1 cellular context compared by ENCODE assay signal in genomic region chr19:14206737-14207725, GRCh38.
TF ChIP-seq lines count a peak whose summit lies in the region.
"Not testable (repeated sequence)": the region's sequence is repeated elsewhere in the genome, so short reads cannot be mapped to it uniquely, and the experiment has no call there.

No MANE protein-coding gene starts in this region.

TF ChIP-seq in K562, 482 proteins besides CTCF, POLR2A, EP300 and RAD21 (continued from another document and continues in another):
- TF ChIP-seq PKNOX1 (IDR thresholded peaks at IDR 0.05) (peak; percentile 38), CHD2 (IDR thresholded peaks at IDR 0.05; ENCODE audit: low read depth, low read length) (peak; percentile 62), CREB3L1 (IDR thresholded peaks at IDR 0.05; ENCODE audit: borderline replicate concordance, low read depth) (peak; percentile 36; the same call in 1 of the 2 replicates), ZNF639 (CRISPR knock-in tag; conservative IDR thresholded peaks at IDR 0.05 in 1 of 2, IDR thresholded peaks at IDR 0.05 in 1 of 2) (peak in 1 of 2 experiments; percentile 55; a peak in 1 of 4 replicates), PHF20 (IDR thresholded peaks at IDR 0.05; ENCODE audit: partially characterized antibody) (peak; percentile 53), BHLHE40 (IDR thresholded peaks at IDR 0.05; ENCODE audit: low read length) (peak; percentile 41; the same call in 1 of the 2 replicates), HDAC3 (IDR thresholded peaks at IDR 0.05; ENCODE audit: borderline replicate concordance, partially characterized antibody) (peak; percentile 89), PHF8 (IDR thresholded peaks at IDR 0.05; ENCODE audit: borderline replicate concordance, low read length) (peak; percentile 35; the same call in 1 of the 2 replicates), DIDO1 (tag; IDR thresholded peaks at IDR 0.05; ENCODE audit: low read depth) (0 out of 2 replicates have a peak, but pooled peaks have one; percentile 27), ATF7 (IDR thresholded peaks at IDR 0.05) (peak; percentile 75), RBM25 (IDR thresholded peaks at IDR 0.05; ENCODE audit: low read depth, low read length, severe bottlenecking) (peak; percentile 54), POLR2G (IDR thresholded peaks at IDR 0.05; ENCODE audit: low read depth, low read length) (peak; percentile 78), GATAD2A (IDR thresholded peaks at IDR 0.05) (0 out of 2 replicates have a peak, but pooled peaks have one; percentile 51), E2F8 (IDR thresholded peaks at IDR 0.05; ENCODE audit: low read depth, partially characterized antibody) (peak; percentile 41), ZFX (CRISPR knock-in tag; IDR thresholded peaks at IDR 0.05) (peak; percentile 71), ZBTB7A (IDR thresholded peaks at IDR 0.05; ENCODE audit: borderline replicate concordance, control insufficient read depth, low read depth, low read length) (peak; percentile 74; the same call in 1 of the 2 replicates), TAL1 (IDR thresholded peaks at IDR 0.05) (0 out of 2 replicates have a peak, but pooled peaks have one; percentile 25), NFRKB (IDR thresholded peaks at IDR 0.05; ENCODE audit: low read depth) (peak; percentile 42; the same call in 1 of the 2 replicates), NRF1 (conservative IDR thresholded peaks at IDR 0.05 in 1 of 2, IDR thresholded peaks at IDR 0.05 in 1 of 2) (peak; percentile 29 to 33; a peak in 2 of 4 replicates), CC2D1A (IDR thresholded peaks at IDR 0.05) (peak; percentile 55; the same call in 1 of the 2 replicates), BCOR (IDR thresholded peaks at IDR 0.05) (peak; percentile 65), SIN3B (IDR thresholded peaks at IDR 0.05; ENCODE audit: low read depth) (0 out of 2 replicates have a peak, but pooled peaks have one; percentile 28), TOE1 (IDR thresholded peaks at IDR 0.05; ENCODE audit: borderline replicate concordance) (peak; percentile 95), PYGO2 (tag; IDR thresholded peaks at IDR 0.05) (peak; percentile 7; the same call in 1 of the 2 replicates), HDAC2 (IDR thresholded peaks at IDR 0.05) (peak; percentile 84; the same call in 1 of the 2 replicates), ATF1 (CRISPR knock-in tag; IDR thresholded peaks at IDR 0.05) (0 out of 2 replicates have a peak, but pooled peaks have one; percentile 0), ATF1 (tag; IDR thresholded peaks at IDR 0.05) (peak; percentile 93), ZNF24 (IDR thresholded peaks at IDR 0.05) (0 out of 2 replicates have a peak, but pooled peaks have one; percentile 11), EGR1 (conservative IDR thresholded peaks at IDR 0.05) (peak; percentile 41; the same call in 1 of the 2 replicates), XRCC5 (IDR thresholded peaks at IDR 0.05; ENCODE audit: low read depth, low read length) (peak; percentile 23; the same call in 1 of the 2 replicates), NCOA6 (IDR thresholded peaks at IDR 0.05) (peak; percentile 47), SMAD4 (CRISPR knock-in tag; conservative IDR thresholded peaks at IDR 0.05) (peak; percentile 76), SMARCC2 (IDR thresholded peaks at IDR 0.05; ENCODE audit: low read depth) (peak; percentile 18; the same call in 1 of the 2 replicates), TFAP4 (CRISPR knock-in tag; IDR thresholded peaks at IDR 0.05; ENCODE audit: borderline replicate concordance) (peak; percentile 61), CXXC5 (CRISPR knock-in tag; IDR thresholded peaks at IDR 0.05) (peak; percentile 96), UBTF (IDR thresholded peaks at IDR 0.05; ENCODE audit: borderline replicate concordance in 1 of 2, low read depth in 2 of 2, low read length in 2 of 2) (0 out of 4 replicates have a peak, but pooled peaks of 1 of the 2 experiments have one; percentile 76), NUFIP1 (IDR thresholded peaks at IDR 0.05; ENCODE audit: partially characterized antibody) (peak; percentile 41), ID3 (tag; IDR thresholded peaks at IDR 0.05) (0 out of 2 replicates have a peak, but pooled peaks have one; percentile 32), ZNF263 (CRISPR knock-in tag; IDR thresholded peaks at IDR 0.05; ENCODE audit: borderline replicate concordance) (peak; percentile 39; the same call in 1 of the 2 replicates), YY1 (IDR thresholded peaks at IDR 0.05; ENCODE audit: borderline replicate concordance in 1 of 3, control insufficient read depth in 1 of 3, extremely low read depth in 1 of 3, insufficient read depth in 3 of 3, insufficient read length in 1 of 3, insufficient replicate concordance in 2 of 3, low read depth in 1 of 3, low read length in 2 of 3) (peak in 2 of 3 experiments; percentile 54 to 74), PRMT5 (CRISPR knock-in tag; IDR thresholded peaks at IDR 0.05) (0 out of 2 replicates have a peak, but pooled peaks have one; percentile 12), HLTF (IDR thresholded peaks at IDR 0.05) (peak; percentile 34; the same call in 1 of the 2 replicates), GATAD2B (IDR thresholded peaks at IDR 0.05; ENCODE audit: borderline replicate concordance) (peak; percentile 80; the same call in 1 of the 2 replicates), ZSCAN29 (IDR thresholded peaks at IDR 0.05) (peak; percentile 85), POLR2B (IDR thresholded peaks at IDR 0.05; ENCODE audit: low read depth, partially characterized antibody) (peak; percentile 25)
- TF ChIP-seq, protein P1, sequence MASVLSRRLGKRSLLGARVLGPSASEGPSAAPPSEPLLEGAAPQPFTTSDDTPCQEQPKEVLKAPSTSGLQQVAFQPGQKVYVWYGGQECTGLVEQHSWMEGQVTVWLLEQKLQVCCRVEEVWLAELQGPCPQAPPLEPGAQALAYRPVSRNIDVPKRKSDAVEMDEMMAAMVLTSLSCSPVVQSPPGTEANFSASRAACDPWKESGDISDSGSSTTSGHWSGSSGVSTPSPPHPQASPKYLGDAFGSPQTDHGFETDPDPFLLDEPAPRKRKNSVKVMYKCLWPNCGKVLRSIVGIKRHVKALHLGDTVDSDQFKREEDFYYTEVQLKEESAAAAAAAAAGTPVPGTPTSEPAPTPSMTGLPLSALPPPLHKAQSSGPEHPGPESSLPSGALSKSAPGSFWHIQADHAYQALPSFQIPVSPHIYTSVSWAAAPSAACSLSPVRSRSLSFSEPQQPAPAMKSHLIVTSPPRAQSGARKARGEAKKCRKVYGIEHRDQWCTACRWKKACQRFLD (CRISPR knock-in tag; IDR thresholded peaks at IDR 0.05), result peak; percentile 62; the same call in 1 of the 2 replicates
- not testable (repeated sequence) for TF ChIP-seq TOE1 (CRISPR knock-in tag; IDR thresholded peaks at IDR 0.05; ENCODE audit: borderline replicate concordance, low read depth); ID3 (CRISPR knock-in tag; IDR thresholded peaks at IDR 0.05)
- TF ChIP-seq, protein P2, sequence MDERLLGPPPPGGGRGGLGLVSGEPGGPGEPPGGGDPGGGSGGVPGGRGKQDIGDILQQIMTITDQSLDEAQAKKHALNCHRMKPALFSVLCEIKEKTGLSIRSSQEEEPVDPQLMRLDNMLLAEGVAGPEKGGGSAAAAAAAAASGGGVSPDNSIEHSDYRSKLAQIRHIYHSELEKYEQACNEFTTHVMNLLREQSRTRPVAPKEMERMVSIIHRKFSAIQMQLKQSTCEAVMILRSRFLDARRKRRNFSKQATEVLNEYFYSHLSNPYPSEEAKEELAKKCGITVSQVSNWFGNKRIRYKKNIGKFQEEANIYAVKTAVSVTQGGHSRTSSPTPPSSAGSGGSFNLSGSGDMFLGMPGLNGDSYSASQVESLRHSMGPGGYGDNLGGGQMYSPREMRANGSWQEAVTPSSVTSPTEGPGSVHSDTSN (CRISPR knock-in tag; IDR thresholded peaks at IDR 0.05; ENCODE audit: low read depth), result not testable (repeated sequence)
- TF ChIP-seq, protein P2 (tag; conservative IDR thresholded peaks at IDR 0.05; ENCODE audit: low read depth), result 0 out of 2 replicates have a peak, but pooled peaks have one; percentile 4
